Comparison of ENCODE assay signal across 9 cellular contexts in genomic region chr16:23803591-23804123, GRCh38. TPM values are rescaled to one million over a fixed set of nuclear protein-coding genes. Genes with fewer than 3 reads are reported as not detected.
DNase-seq lines count a peak whose midpoint lies in the region; ATAC-seq, FAIRE-seq and TF ChIP-seq lines count a peak whose summit lies in the region.
"Had no signal": no experiment of that assay in that cellular context is flagged by ENCODE, and none has a peak within 500 bp of the region (broad histone marks: within the 10 kb centered on the region; RNA-seq: fewer than 3 reads in every experiment).

No MANE protein-coding gene starts in this region.

- no peak overlapping the region for H4K8ac ChIP-seq in H9 (replicated peaks; ENCODE audit: insufficient read length, low read depth, low read length)

- WGBS in H9 (ENCODE audit: extremely low coverage, insufficient read length, low lambda C conversion rate), result no CpG with 5 or more reads among the region's 9 CpGs

- no peaks in the 10 kb centered on the region for H3K36me3 ChIP-seq in effector memory CD4-positive, alpha-beta T cell (ENCODE audit: control insufficient read depth, insufficient read depth, low read length)
- peaks cover 0 to 3% (median 0%) of the 10 kb centered on the region in 3 experiments for H3K36me3 ChIP-seq in naive thymus-derived CD4-positive, alpha-beta T cell (ENCODE audit: control insufficient read depth in 2 of 3, insufficient read depth in 3 of 3, low read length in 3 of 3)

- TF ChIP-seq CTCF in D721Med (IDR thresholded peaks at IDR 0.05; ENCODE audit: insufficient read depth, missing control alignments) (peak; percentile 37), H9 (conservative IDR thresholded peaks at IDR 0.05) (peak; percentile 80)

- H3K27ac ChIP-seq in H9 (ENCODE audit: insufficient read length, low read depth, low read length), result no peak overlapping the region
- H3K27ac ChIP-seq in effector memory CD4-positive, alpha-beta T cell (ENCODE audit: insufficient read depth, low read length, poor library complexity, severe bottlenecking), result no peak overlapping the region
- H3K27ac ChIP-seq in naive thymus-derived CD4-positive, alpha-beta T cell (ENCODE audit: low read depth, low read length), result no peak overlapping the region

- no peak overlapping the region for H2AK5ac ChIP-seq in H9 (ENCODE audit: insufficient read length, low read length)

- no peaks in the 10 kb centered on the region for H3K27me3 ChIP-seq in H9 (ENCODE audit: insufficient read depth, low read length)
- no peaks in the 10 kb centered on the region for H3K27me3 ChIP-seq in effector memory CD4-positive, alpha-beta T cell (replicated peaks; ENCODE audit: control insufficient read depth, insufficient read depth, low read length, poor library complexity, severe bottlenecking)
- H3K27me3 ChIP-seq in naive thymus-derived CD4-positive, alpha-beta T cell (ENCODE audit: control insufficient read depth in 2 of 2, insufficient read depth in 2 of 2, low read length in 2 of 2), result no peaks in the 10 kb centered on the region

- H3K9ac ChIP-seq in H9 (ENCODE audit: extremely low read depth, insufficient read length, low read length), result no peak overlapping the region

- DNase-seq in D721Med (ENCODE audit: insufficient read length, low spot score) (no peak), H9 (peak; percentile 82), NCI-H345 treated with DMSO at 0.1 percent for 48 hours (lab: John Stamatoyannopoulos, UW; ENCODE audit: unreplicated experiment) (peak; percentile 36)
- peak; percentile 78 for DNase-seq in activated CD4-positive, alpha-beta memory T cell treated with anti-CD3 and anti-CD28 coated beads for 36 hours
- DNase-seq in effector memory CD4-positive, alpha-beta T cell, result peak; percentile 40 to 53 (median 41)
- DNase-seq in naive thymus-derived CD4-positive, alpha-beta T cell, result peak; percentile 39 to 71 (median 60)
- DNase-seq in stimulated activated naive CD4-positive, alpha-beta T cell (lab: John Stamatoyannopoulos, UW), result peak; percentile 28 to 68 (median 49)

- H3K27ac Mint-ChIP-seq in H9, result no peak overlapping the region
- H3K27ac Mint-ChIP-seq in activated CD4-positive, alpha-beta memory T cell treated with anti-CD3 and anti-CD28 coated beads for 36 hours, result no peak overlapping the region
- H3K27ac Mint-ChIP-seq in naive thymus-derived CD4-positive, alpha-beta T cell, result peak overlapping the region in 1 of 9 donors; percentile 7

- H3K79me1 ChIP-seq in H9 (ENCODE audit: insufficient read depth, low read depth, low read length, poor library complexity, severe bottlenecking), result no peaks in the 10 kb centered on the region

- H2AFZ ChIP-seq in H9 (ENCODE audit: low read length), result no peak overlapping the region

- no peak overlapping the region for H3K23ac ChIP-seq in H9 (ENCODE audit: insufficient read length, low read depth, low read length)

- no peaks in the 10 kb centered on the region for H3K9me3 ChIP-seq in H9 (ENCODE audit: control insufficient read depth, low read depth, low read length)
- H3K9me3 ChIP-seq in effector memory CD4-positive, alpha-beta T cell (ENCODE audit: control insufficient read depth, low read length), result no peaks in the 10 kb centered on the region
- H3K9me3 ChIP-seq in naive thymus-derived CD4-positive, alpha-beta T cell (ENCODE audit: control insufficient read depth in 2 of 3, low read length in 3 of 3), result no peaks in the 10 kb centered on the region

- peaks cover 5% of the 10 kb centered on the region for H3K27me3 Mint-ChIP-seq in H9 (ENCODE audit: low read depth)
- no peaks in the 10 kb centered on the region for H3K27me3 Mint-ChIP-seq in activated CD4-positive, alpha-beta memory T cell treated with anti-CD3 and anti-CD28 coated beads for 36 hours
- peaks cover 0 to 11% (median 0%) of the 10 kb centered on the region in 5 donors for H3K27me3 Mint-ChIP-seq in naive thymus-derived CD4-positive, alpha-beta T cell

- no peaks in the 10 kb centered on the region for H4K20me1 ChIP-seq in H9 (ENCODE audit: control insufficient read depth, insufficient read depth, insufficient read length)

- CTCF ChIA-PET in activated CD4-positive, alpha-beta memory T cell treated with anti-CD3 and anti-CD28 coated beads for 36 hours (lab: Charles Lee), result interaction anchor here (0.6 to 12.1 kb wide), 43 partner anchors 8 to 701 kb away, joined by 3 to 387 read pairs (median 4); no protein-coding TSS in a partner anchor
- CTCF ChIA-PET in naive thymus-derived CD4-positive, alpha-beta T cell (lab: Charles Lee), result interaction anchor here (0.5 to 11.8 kb wide), 25 partner anchors 17 to 250 kb away, joined by 3 to 180 read pairs (median 5); partner anchors contain the start of gene PRKCB

- POLR2A ChIA-PET in activated CD4-positive, alpha-beta memory T cell treated with anti-CD3 and anti-CD28 coated beads for 36 hours (lab: Charles Lee), result interaction anchor here (0.6 to 1.3 kb wide), 6 partner anchors 23 to 233 kb away, joined by 3 to 5 read pairs (median 3); partner anchors contain the start of gene PRKCB
- POLR2A ChIA-PET in naive thymus-derived CD4-positive, alpha-beta T cell (lab: Charles Lee), result interaction anchor here (1.7 to 1.8 kb wide), 2 partner anchors 207 to 232 kb away, joined by 6 to 8 read pairs; no protein-coding TSS in a partner anchor

- no peak overlapping the region for H2BK120ac ChIP-seq in H9 (ENCODE audit: low read depth, low read length, poor library complexity, severe bottlenecking)

- no peak overlapping the region for H3K56ac ChIP-seq in H9 (ENCODE audit: insufficient read length, low read depth, low read length)

- H2BK20ac ChIP-seq in H9 (ENCODE audit: low read depth, low read length, poor library complexity, severe bottlenecking), result no peak overlapping the region

- no peak overlapping the region for H3K18ac ChIP-seq in H9 (ENCODE audit: insufficient read length, low read depth, low read length)

- H4K5ac ChIP-seq in H9 (ENCODE audit: insufficient read length, low read depth, low read length), result no peak overlapping the region

- H3K4me3 Mint-ChIP-seq in H9, result no peak overlapping the region
- peak overlapping the region; percentile 17 for H3K4me3 Mint-ChIP-seq in activated CD4-positive, alpha-beta memory T cell treated with anti-CD3 and anti-CD28 coated beads for 36 hours
- H3K4me3 Mint-ChIP-seq in naive thymus-derived CD4-positive, alpha-beta T cell, result peak overlapping the region in 9 of 10 donors; percentile 1 to 57 (median 19)

- no peak overlapping the region for H2BK5ac ChIP-seq in H9 (ENCODE audit: insufficient read length, low read length)

- no peak overlapping the region for H3K4me3 ChIP-seq in effector memory CD4-positive, alpha-beta T cell (ENCODE audit: insufficient read depth, low read depth, low read length, poor library complexity, severe bottlenecking)
- H3K4me3 ChIP-seq in naive thymus-derived CD4-positive, alpha-beta T cell (ENCODE audit: low read length), result no peak overlapping the region

- no peaks in the 10 kb centered on the region for H3K9me3 Mint-ChIP-seq in H9
- H3K9me3 Mint-ChIP-seq in activated CD4-positive, alpha-beta memory T cell treated with anti-CD3 and anti-CD28 coated beads for 36 hours, result no peaks in the 10 kb centered on the region
- H3K9me3 Mint-ChIP-seq in naive thymus-derived CD4-positive, alpha-beta T cell, result no peaks in the 10 kb centered on the region

- no peak overlapping the region for H4K91ac ChIP-seq in H9 (ENCODE audit: insufficient read length, low read depth, low read length)

- H3K79me2 ChIP-seq in H9 (ENCODE audit: insufficient read depth, low read length), result no peaks in the 10 kb centered on the region

- H2BK15ac ChIP-seq in H9 (ENCODE audit: low read depth, low read length), result no peak overlapping the region

- no peak overlapping the region for H3K14ac ChIP-seq in H9 (ENCODE audit: insufficient read depth, low read length)

- peak; percentile 94 for ATAC-seq in naive thymus-derived CD4-positive, alpha-beta T cell
- ATAC-seq in GM19467 (IDR thresholded peaks at IDR 0.05; ENCODE audit: unreplicated experiment), result no peak

- FAIRE-seq in D721Med (lab: Jason Lieb, UNC), result no peak

- H3K4me1 Mint-ChIP-seq in H9, result peaks cover 4 to 6% of the 10 kb centered on the region in 2 experiments; a peak in 3 of 4 replicates
- peaks cover 9% of the 10 kb centered on the region for H3K4me1 Mint-ChIP-seq in activated CD4-positive, alpha-beta memory T cell treated with anti-CD3 and anti-CD28 coated beads for 36 hours (ENCODE audit: low read depth)
- H3K4me1 Mint-ChIP-seq in naive thymus-derived CD4-positive, alpha-beta T cell, result peaks cover 6 to 13% (median 11%) of the 10 kb centered on the region in 7 donors

- H3K23me2 ChIP-seq in H9 (ENCODE audit: insufficient read length, low read depth, low read length, poor library complexity, severe bottlenecking), result no peaks in the 10 kb centered on the region

- no peak overlapping the region for H3K4ac ChIP-seq in H9 (ENCODE audit: low read depth, low read length)

- H3K4me2 ChIP-seq in H9 (ENCODE audit: insufficient read depth, insufficient read length, low read length), result no peak overlapping the region

- intact Hi-C loops in activated CD4-positive, alpha-beta memory T cell treated with anti-CD3 and anti-CD28 coated beads for 36 hours (cut with micrococcal nuclease), result loop anchor here (1.0 to 2.0 kb wide), 6 partner anchors 24 to 701 kb away; no protein-coding TSS in a partner anchor
- intact Hi-C loops in naive thymus-derived CD4-positive, alpha-beta T cell (cut with micrococcal nuclease), result loop anchor here (1.0 to 5.0 kb wide), 10 partner anchors 23 to 449 kb away; partner anchors contain the start of gene PRKCB (in 1 of the 2)

- no peak overlapping the region for H2BK12ac ChIP-seq in H9 (ENCODE audit: insufficient read length, low read depth, low read length)

- no peaks in the 10 kb centered on the region for H3K36me3 Mint-ChIP-seq in H9 (ENCODE audit: insufficient read depth in 1 of 3, low read depth in 3 of 3)
- H3K36me3 Mint-ChIP-seq in activated CD4-positive, alpha-beta memory T cell treated with anti-CD3 and anti-CD28 coated beads for 36 hours, result no peaks in the 10 kb centered on the region
- H3K36me3 Mint-ChIP-seq in naive thymus-derived CD4-positive, alpha-beta T cell, result no peaks in the 10 kb centered on the region

- no peak overlapping the region for H3T11ph ChIP-seq in H9 (ENCODE audit: low read length)

- H3K4me1 ChIP-seq in H9 (ENCODE audit: insufficient read depth, low read length), result no peaks in the 10 kb centered on the region
- no peaks in the 10 kb centered on the region for H3K4me1 ChIP-seq in effector memory CD4-positive, alpha-beta T cell (ENCODE audit: control insufficient read depth, insufficient read depth, low read length, poor library complexity, severe bottlenecking)
- peaks cover 0 to 7% of the 10 kb centered on the region in 2 donors for H3K4me1 ChIP-seq in naive thymus-derived CD4-positive, alpha-beta T cell (ENCODE audit: control insufficient read depth in 2 of 2, insufficient read depth in 2 of 2, low read length in 2 of 2)

RNA-seq across cellular contexts. Expression of gene PRKCB, which starts 32.1 kb away (rescaled TPM):
- total RNA-seq in H9 (2021), result 7.0 and 7.7 TPM in 2 replicates
- total RNA-seq in activated CD4-positive, alpha-beta memory T cell treated with anti-CD3 and anti-CD28 coated beads for 36 hours, result 10 to 100 TPM; 56.3 to 57.9 TPM
- total RNA-seq in naive thymus-derived CD4-positive, alpha-beta T cell, result 100 to 1,000 TPM in 1 of 5 experiments, 10 to 100 TPM in 4; 72.5 to 180 (median 73.1) TPM
- 10 to 100 TPM; 32.4 to 56.2 TPM for polyA plus RNA-seq in naive thymus-derived CD4-positive, alpha-beta T cell

RNA-seq across cellular contexts. Expression of gene CHP2, which starts 48.8 kb away (rescaled TPM):
- total RNA-seq in H9 (2021), result 1.1 and 1.4 TPM in 2 replicates
- total RNA-seq in activated CD4-positive, alpha-beta memory T cell treated with anti-CD3 and anti-CD28 coated beads for 36 hours, result not detected
- total RNA-seq in naive thymus-derived CD4-positive, alpha-beta T cell, result not detected
- polyA plus RNA-seq in naive thymus-derived CD4-positive, alpha-beta T cell, result not detected
- total RNA-seq: T-helper 2 cell treated with Interferon-gamma antibody and Interleukin-4, amounts not matched to agents 100 ng/mL and 5 ng/mL, for 36 hours had no signal

Comparison
In these comparisons a context has a peak if more than half of its experiments do, and no peak if none do; other contexts are left out.
1. H3K4me3 Mint-ChIP-seq: peak in activated CD4-positive, alpha-beta memory T cell treated with anti-CD3 and anti-CD28 coated beads for 36 hours (single experiment) and naive thymus-derived CD4-positive, alpha-beta T cell (9 of 10); none in H9 (0 of 2).